Comparison of ENCODE assay signal across 13 cellular contexts in the genomic region with DNA sequence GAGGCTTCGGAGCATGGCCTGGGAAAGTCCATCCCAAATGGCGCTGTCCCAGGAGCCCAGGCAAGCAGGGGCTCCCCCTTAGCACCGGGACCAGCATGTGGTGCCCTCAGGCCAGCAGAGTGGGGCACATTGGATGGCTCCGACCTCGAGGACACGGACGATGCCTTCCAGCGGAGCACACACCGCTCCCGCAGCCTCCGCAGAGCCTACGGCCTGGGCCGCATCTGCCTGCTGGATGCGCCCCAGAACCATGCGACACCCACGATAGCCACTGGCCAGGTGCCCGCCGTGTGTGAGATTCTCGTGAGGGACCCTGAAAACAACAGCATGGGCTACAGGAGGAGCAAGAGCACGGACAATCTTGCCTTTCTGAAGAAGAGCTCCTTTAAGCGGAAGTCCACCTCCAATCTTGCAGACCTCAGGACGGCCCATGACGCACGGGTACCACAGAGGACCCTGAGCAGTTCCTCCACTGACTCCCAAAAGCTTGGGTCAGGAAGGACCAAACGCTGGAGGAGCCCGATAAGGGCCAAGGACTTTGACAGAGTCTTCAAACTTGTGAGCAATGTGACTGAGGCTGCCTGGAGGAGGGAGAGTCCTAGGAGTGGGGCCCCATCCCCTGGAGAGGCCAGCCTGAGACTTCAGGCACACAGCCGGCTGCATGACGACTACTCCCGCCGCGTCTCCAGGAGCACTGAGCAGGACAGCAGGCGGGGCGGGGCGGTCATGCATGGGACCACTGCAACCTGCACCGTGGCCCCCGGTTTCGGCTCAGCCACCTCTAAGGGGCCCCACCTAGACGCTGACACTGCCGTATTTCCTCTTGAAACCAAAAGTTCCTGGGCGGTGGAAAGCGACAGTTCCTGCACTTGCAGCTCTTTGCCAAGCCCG.
A peak's percentile ranks its signal among the peaks of the same experiment; 100 is the strongest.
DNase-seq lines count a peak whose midpoint lies in the region; ATAC-seq and TF ChIP-seq lines count a peak whose summit lies in the region.
"Had no signal": no experiment of that assay in that cellular context is flagged by ENCODE, and none has a peak within 500 bp of the region (broad histone marks: within the 10 kb centered on the region; RNA-seq: fewer than 3 reads in every experiment).

No MANE protein-coding gene starts in this region.

- peaks cover 0 to 11% of the 10 kb centered on the region in 2 donors for H3K4me1 ChIP-seq in right atrium auricular region
- peaks cover 8 to 13% of the 10 kb centered on the region in 2 donors for H3K4me1 ChIP-seq in duodenal mucosa (ENCODE audit: control insufficient read depth in 1 of 2, insufficient read depth in 2 of 2, low read length in 2 of 2)
- no peaks in the 10 kb centered on the region for H3K4me1 ChIP-seq in gastroesophageal sphincter

- intact Hi-C loops in left ventricle myocardium superior (cut with micrococcal nuclease), result no loop called here

- ATAC-seq in left ventricle myocardium superior (no peak), HG02870 (IDR thresholded peaks at IDR 0.05; ENCODE audit: unreplicated experiment) (peak; percentile 43), HG03469 (IDR thresholded peaks at IDR 0.05; ENCODE audit: unreplicated experiment) (no peak), gastroesophageal sphincter (no peak)

- DNase-seq in left ventricle myocardium superior, result peak; percentile 32
- no peak for DNase-seq in right atrium auricular region (ENCODE audit: low spot score)
- no peak for DNase-seq in A172 (ENCODE audit: low spot score)
- no peak for DNase-seq in glutamatergic neuron
- DNase-seq: AML-193, amygdala, GF-D8, midbrain, SHP77 treated with DMSO at 0.1 percent for 48 hours had no signal

- H3K9me3 Mint-ChIP-seq in glutamatergic neuron (ENCODE audit: unreplicated experiment), result no peaks in the 10 kb centered on the region

- H3K36me3 Mint-ChIP-seq in glutamatergic neuron (ENCODE audit: unreplicated experiment), result no peaks in the 10 kb centered on the region

- H3K27me3 ChIP-seq in right atrium auricular region, result no peaks in the 10 kb centered on the region
- H3K27me3 ChIP-seq in duodenal mucosa (ENCODE audit: control insufficient read depth in 1 of 2, insufficient read depth in 2 of 2, low read length in 2 of 2), result no peaks in the 10 kb centered on the region
- H3K27me3 ChIP-seq in gastroesophageal sphincter, result no peaks in the 10 kb centered on the region

- peaks cover 9% of the 10 kb centered on the region for H3K36me3 ChIP-seq in right atrium auricular region
- peaks cover 8 to 28% of the 10 kb centered on the region in 2 donors for H3K36me3 ChIP-seq in duodenal mucosa (ENCODE audit: control insufficient read depth in 1 of 2, insufficient read depth in 2 of 2, low read length in 2 of 2)
- H3K36me3 ChIP-seq in gastroesophageal sphincter, result peaks cover 0 to 9% of the 10 kb centered on the region in 2 donors

- no peak for TF ChIP-seq CTCF in right atrium auricular region (IDR thresholded peaks at IDR 0.05)
- no peak for TF ChIP-seq CTCF in glutamatergic neuron (IDR thresholded peaks at IDR 0.05; ENCODE audit: partially characterized antibody, unreplicated experiment)
- TF ChIP-seq CTCF in gastroesophageal sphincter (IDR thresholded peaks at IDR 0.05), result no peak

- no peak overlapping the region for H3K4me3 Mint-ChIP-seq in glutamatergic neuron (ENCODE audit: unreplicated experiment)

- no peaks in the 10 kb centered on the region for H3K9me3 ChIP-seq in right atrium auricular region
- no peaks in the 10 kb centered on the region for H3K9me3 ChIP-seq in duodenal mucosa (ENCODE audit: control insufficient read depth in 1 of 2, low read length in 2 of 2)
- H3K9me3 ChIP-seq in gastroesophageal sphincter, result no peaks in the 10 kb centered on the region

- no peak for TF ChIP-seq POLR2A in gastroesophageal sphincter (IDR thresholded peaks at IDR 0.05)

- no peak for TF ChIP-seq EP300 in gastroesophageal sphincter (IDR thresholded peaks at IDR 0.05)

- peaks cover 5% of the 10 kb centered on the region for H3K27me3 Mint-ChIP-seq in glutamatergic neuron (ENCODE audit: unreplicated experiment)

- peaks cover 2% of the 10 kb centered on the region for H3K4me1 Mint-ChIP-seq in glutamatergic neuron (ENCODE audit: low read depth, unreplicated experiment)

- H3K9ac ChIP-seq in duodenal mucosa (ENCODE audit: low read depth in 1 of 2, low read length in 2 of 2), result no peak overlapping the region

- H3K4me3 ChIP-seq in right atrium auricular region (no peak overlapping the region), duodenal mucosa (ENCODE audit: low read depth in 1 of 2, low read length in 2 of 2) (peak overlapping the region; percentile 25 to 38), gastroesophageal sphincter (no peak overlapping the region)

- no peak overlapping the region for H3K27ac Mint-ChIP-seq in glutamatergic neuron (ENCODE audit: unreplicated experiment)

- no peak overlapping the region for H3K27ac ChIP-seq in right atrium auricular region
- H3K27ac ChIP-seq in duodenal mucosa (ENCODE audit: low read depth, low read length), result no peak overlapping the region
- no peak overlapping the region for H3K27ac ChIP-seq in gastroesophageal sphincter

- WGBS in gastroesophageal sphincter (ENCODE audit: low coverage in 1 of 2), 2 donors, result 100% methylated on average over 5 of the region's 42 CpGs; no CpG with 5 or more reads in 1 of the 2 donors

Comparison
In these comparisons a context has a peak if more than half of its experiments do, and no peak if none do; other contexts are left out.
1. H3K4me3 ChIP-seq: peak in duodenal mucosa (2 of 2); none in right atrium auricular region (0 of 2) and gastroesophageal sphincter (0 of 2).